In the genomic region with DNA sequence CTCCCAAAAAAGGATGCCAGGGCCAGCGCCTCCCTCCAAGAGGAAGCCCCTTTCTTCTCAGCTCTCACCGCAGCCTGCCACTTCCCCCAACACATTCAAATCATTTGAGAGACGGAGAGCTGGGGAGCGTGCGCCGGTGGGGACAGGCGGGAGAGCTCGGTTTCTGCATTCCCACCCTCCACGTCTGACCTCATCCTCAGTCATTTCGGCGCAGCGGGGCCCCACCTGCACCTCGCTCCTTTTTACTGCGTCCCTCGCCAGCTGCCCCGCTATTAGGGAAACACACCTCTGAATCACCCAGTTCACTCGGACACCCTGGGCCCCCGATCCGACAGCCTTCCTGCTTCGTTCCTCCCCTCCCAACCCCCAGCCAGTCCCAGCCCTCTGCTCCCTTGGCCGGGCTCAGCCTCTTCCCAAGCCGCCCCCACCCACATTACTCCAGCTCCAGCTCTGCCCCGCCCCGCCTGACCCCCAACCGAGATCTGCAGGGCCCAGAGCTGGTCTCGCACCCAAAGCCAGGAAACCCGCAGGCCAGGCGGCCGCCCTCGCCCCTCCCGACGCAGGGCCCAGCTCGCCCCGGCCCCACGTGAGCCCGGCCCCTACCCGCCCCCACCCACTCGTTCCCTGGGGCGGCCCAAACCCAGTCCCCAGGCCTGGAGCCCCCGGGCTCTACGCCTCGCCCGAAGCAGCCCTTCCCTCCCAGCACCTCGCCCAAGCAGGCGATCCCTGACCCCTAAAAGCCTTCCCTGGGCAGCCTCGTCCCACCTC, we compare ENCODE assay signal across 8 cellular contexts. TPM values are rescaled to one million over a fixed set of nuclear protein-coding genes. Genes with fewer than 3 reads are reported as not detected.
DNase-seq lines count a peak whose midpoint lies in the region; ATAC-seq and TF ChIP-seq lines count a peak whose summit lies in the region.

No MANE protein-coding gene starts in this region.

- H4K91ac ChIP-seq in trophoblast cell (ENCODE audit: low read depth, low read length), result peak overlapping the region; percentile 89

- no peaks in the 10 kb centered on the region for H3K27me3 Mint-ChIP-seq in activated naive CD8-positive, alpha-beta T cell treated with anti-CD3 and anti-CD28 coated beads, Interleukin-2, amount 50 U/mL, for 24 hours

- peak overlapping the region; percentile 88 for H4K8ac ChIP-seq in trophoblast cell (ENCODE audit: low read depth, low read length)

- H3K4me1 ChIP-seq in RWPE2 (ENCODE audit: insufficient read depth, poor library complexity, severe bottlenecking) (peaks cover 47% of the 10 kb centered on the region), heart right ventricle (peaks cover 0 to 65% (median 33%) of the 10 kb centered on the region in 9 donors), trophoblast cell (ENCODE audit: control insufficient read depth in 1 of 2, insufficient read depth in 2 of 2, low read length in 2 of 2) (peaks cover 2 to 8% of the 10 kb centered on the region in 2 experiments), aorta (ENCODE audit: control insufficient read depth in 1 of 2, insufficient read depth in 2 of 2, low read length in 2 of 2) (peaks cover 0 to 4% of the 10 kb centered on the region in 2 donors)

- H3K4me3 Mint-ChIP-seq in activated naive CD8-positive, alpha-beta T cell treated with anti-CD3 and anti-CD28 coated beads, Interleukin-2, amount 50 U/mL, for 24 hours, result peak overlapping the region; percentile 88

- peak overlapping the region; percentile 100 for H3K4ac ChIP-seq in trophoblast cell (ENCODE audit: low read depth, low read length)

- DNase-seq in A172 (ENCODE audit: low spot score) (peak; percentile 80), LNCaP clone FGC (ENCODE audit: low read depth) (no peak), RWPE2 (ENCODE audit: low spot score) (peak; percentile 83), heart right ventricle (peak; percentile 64 to 72), trophoblast cell (peak; percentile 38 to 54), aorta (peak; percentile 85 to 90)
- peak; percentile 71 for DNase-seq in activated naive CD8-positive, alpha-beta T cell treated with anti-CD3 and anti-CD28 coated beads, Interleukin-2, amount 50 U/mL, for 24 hours

- peak overlapping the region; percentile 75 for H4K12ac ChIP-seq in trophoblast cell (ENCODE audit: low read depth, low read length)

- H3K79me2 ChIP-seq in trophoblast cell (ENCODE audit: control insufficient read depth, insufficient read depth, low read length, poor library complexity), result peaks cover 22% of the 10 kb centered on the region

- H2AFZ ChIP-seq in trophoblast cell (ENCODE audit: insufficient read depth, low read length, poor library complexity), result peak overlapping the region; percentile 24

- H3K27me3 ChIP-seq in RWPE2 (ENCODE audit: insufficient read depth, poor library complexity, severe bottlenecking) (no peaks in the 10 kb centered on the region), heart right ventricle (no peaks in the 10 kb centered on the region), trophoblast cell (ENCODE audit: insufficient read depth, low read length) (no peaks in the 10 kb centered on the region), aorta (ENCODE audit: control insufficient read depth in 1 of 2, insufficient read depth in 2 of 2, low read length in 1 of 2) (no peaks in the 10 kb centered on the region)

- peak overlapping the region; percentile 56 for H2BK12ac ChIP-seq in trophoblast cell (ENCODE audit: low read length)

- peak overlapping the region; percentile 99 for H3K9ac ChIP-seq in trophoblast cell (ENCODE audit: low read length)

- peak overlapping the region; percentile 97 for H3K18ac ChIP-seq in trophoblast cell (ENCODE audit: low read length)

- H2BK5ac ChIP-seq in trophoblast cell (ENCODE audit: low read depth, low read length, poor library complexity), result peak overlapping the region; percentile 94

- TF ChIP-seq CTCF in LNCaP clone FGC (IDR thresholded peaks at IDR 0.05; ENCODE audit: control insufficient read depth, extremely low read depth, insufficient read depth), result no peak
- no peak for TF ChIP-seq CTCF in RWPE2 (IDR thresholded peaks at IDR 0.05; ENCODE audit: poor library complexity, severe bottlenecking)
- no peak for TF ChIP-seq CTCF in heart right ventricle (IDR thresholded peaks at IDR 0.05)

- H2AK5ac ChIP-seq in trophoblast cell (ENCODE audit: low read length), result peak overlapping the region; percentile 75

- H3K4me1 Mint-ChIP-seq in activated naive CD8-positive, alpha-beta T cell treated with anti-CD3 and anti-CD28 coated beads, Interleukin-2, amount 50 U/mL, for 24 hours, result peaks cover 42% of the 10 kb centered on the region

- ATAC-seq in GM18505 (IDR thresholded peaks at IDR 0.05; ENCODE audit: unreplicated experiment), result no peak
- peak; percentile 43 for ATAC-seq in RWPE2 (ENCODE audit: low read depth)
- ATAC-seq in activated naive CD8-positive, alpha-beta T cell treated with anti-CD3 and anti-CD28 coated beads, Interleukin-2, amount 50 U/mL, for 24 hours, result peak; percentile 31
- peak; percentile 8 to 37 (median 16) for ATAC-seq in heart right ventricle
- peak; percentile 17 for ATAC-seq in aorta (ENCODE audit: low FRiP score)

- peak overlapping the region; percentile 77 for H3K27ac Mint-ChIP-seq in activated naive CD8-positive, alpha-beta T cell treated with anti-CD3 and anti-CD28 coated beads, Interleukin-2, amount 50 U/mL, for 24 hours

- peak overlapping the region; percentile 94 for H3K27ac ChIP-seq in RWPE2 (ENCODE audit: poor library complexity, severe bottlenecking)
- peak overlapping the region; percentile 95 to 99 (median 98) for H3K27ac ChIP-seq in heart right ventricle
- peak overlapping the region; percentile 97 for H3K27ac ChIP-seq in trophoblast cell (ENCODE audit: low read depth, low read length)
- peak overlapping the region; percentile 88 to 89 for H3K27ac ChIP-seq in aorta (ENCODE audit: low read depth in 1 of 2, low read length in 2 of 2)

- WGBS in heart right ventricle, 2 donors, result 0 to 1% methylated on average over 38 to 46 of the region's 46 CpGs
- WGBS in trophoblast cell (ENCODE audit: extremely low coverage, insufficient coverage, insufficient read length), result no CpG with 5 or more reads among the region's 46 CpGs
- WGBS in aorta, 2 donors, result 1% methylated on average over 32 to 46 of the region's 46 CpGs

- peak; percentile 52 for TF ChIP-seq POLR2A in GM18505 (IDR thresholded peaks at IDR 0.05; ENCODE audit: borderline replicate concordance, extremely low read depth, insufficient read depth, insufficient read length)

- H3K4me3 ChIP-seq in LNCaP clone FGC (ENCODE audit: low read depth, low read length) (peak overlapping the region; percentile 80), RWPE2 (ENCODE audit: severe bottlenecking) (peak overlapping the region; percentile 87), heart right ventricle (peak overlapping the region; percentile 76 to 98 (median 91)), trophoblast cell (ENCODE audit: low read depth, low read length) (peak overlapping the region; percentile 100), aorta (ENCODE audit: low read length in 2 of 2) (peak overlapping the region; percentile 53 to 88)

- no peak overlapping the region for H3K23ac ChIP-seq in trophoblast cell (ENCODE audit: low read length)

- peak overlapping the region; percentile 61 for H3K4me2 ChIP-seq in trophoblast cell (ENCODE audit: low read length)

- H3K9me3 Mint-ChIP-seq in activated naive CD8-positive, alpha-beta T cell treated with anti-CD3 and anti-CD28 coated beads, Interleukin-2, amount 50 U/mL, for 24 hours, result no peaks in the 10 kb centered on the region

- H3K36me3 Mint-ChIP-seq in activated naive CD8-positive, alpha-beta T cell treated with anti-CD3 and anti-CD28 coated beads, Interleukin-2, amount 50 U/mL, for 24 hours (ENCODE audit: low read depth), result no peaks in the 10 kb centered on the region

- intact Hi-C loops in heart right ventricle (cut with DNase I), result loop anchor here (1.0 to 10.0 kb wide), 15 partner anchors 37 to 168 kb away; a partner anchor contains a TSS
- intact Hi-C loops in aorta (cut with DNase I), result loop anchor here (2.0 to 5.0 kb wide), 7 partner anchors 38 to 168 kb away; a partner anchor contains a TSS

- H3K36me3 ChIP-seq in RWPE2 (ENCODE audit: low read depth) (peaks cover 21% of the 10 kb centered on the region), heart right ventricle (no peaks in the 10 kb centered on the region), trophoblast cell (ENCODE audit: control insufficient read depth in 1 of 2, insufficient read depth in 2 of 2, low read length in 2 of 2) (no peaks in the 10 kb centered on the region), aorta (ENCODE audit: control insufficient read depth in 1 of 2, insufficient read depth in 2 of 2, low read length in 1 of 2) (no peaks in the 10 kb centered on the region)

- peaks cover 20% of the 10 kb centered on the region for H3K79me1 ChIP-seq in trophoblast cell (ENCODE audit: low read length)

- peak overlapping the region; percentile 96 for H3K14ac ChIP-seq in trophoblast cell (ENCODE audit: low read length)

- peak overlapping the region; percentile 92 for H2BK120ac ChIP-seq in trophoblast cell (ENCODE audit: insufficient read depth, low read length, poor library complexity)

- no peaks in the 10 kb centered on the region for H3K9me3 ChIP-seq in RWPE2 (ENCODE audit: severe bottlenecking)
- H3K9me3 ChIP-seq in heart right ventricle, result no peaks in the 10 kb centered on the region
- H3K9me3 ChIP-seq in trophoblast cell (ENCODE audit: insufficient read depth, low read depth, low read length), result no peaks in the 10 kb centered on the region
- H3K9me3 ChIP-seq in aorta (ENCODE audit: control insufficient read depth, low read length), result no peaks in the 10 kb centered on the region

RNA-seq across cellular contexts. Expression of a gene that starts 0.8 kb away (rescaled TPM):
- 127 and 166 TPM in 2 replicates for total RNA-seq in A172 (2014; rRNA removed; shearing (Covaris generic))
- total RNA-seq in heart right ventricle (10 to 100 TPM; 50.2 to 88.6 (median 59.1) TPM), aorta (100 to 1,000 TPM; 207 to 387 TPM)
- polyA plus RNA-seq in heart right ventricle (10 to 100 TPM; 25.5 to 34.5 TPM), aorta (100 to 1,000 TPM in 1 of 2 donors, 10 to 100 TPM in 1; 68.0 to 145 TPM)
- polyA plus RNA-seq in trophoblast cell (2013), result 213 and 229 TPM in 2 replicates
